13 cellular contexts compared by ENCODE assay signal in the genomic region with DNA sequence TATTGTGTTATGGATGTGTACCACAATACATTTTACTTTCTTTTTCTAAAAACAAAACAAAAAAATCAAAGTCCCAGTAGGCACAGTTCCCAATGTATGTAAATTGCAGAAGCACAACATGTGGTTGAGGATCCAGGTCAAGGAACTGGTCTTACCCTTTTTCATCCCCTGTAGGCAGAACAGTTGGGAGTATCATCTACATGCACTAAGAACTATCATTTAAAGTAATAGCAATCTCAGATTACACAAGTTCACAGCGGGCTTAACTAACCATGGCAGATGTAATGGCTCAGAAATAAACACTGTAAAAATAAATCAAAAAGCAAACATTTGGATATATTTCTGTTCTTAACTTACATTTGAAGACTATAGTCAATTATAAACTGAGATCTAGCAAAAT.
DNase-seq lines count a peak whose midpoint lies in the region; ATAC-seq and TF ChIP-seq lines count a peak whose summit lies in the region.
"Had no signal": no experiment of that assay in that cellular context is flagged by ENCODE, and none has a peak within 500 bp of the region (broad histone marks: within the 10 kb centered on the region; RNA-seq: fewer than 3 reads in every experiment).

No MANE protein-coding gene starts in this region.

- CTCF ChIA-PET in HEK293T (lab: Yijun Ruan, JAX) (no interaction called here), PC-9 (lab: Charles Lee) (no interaction called here)
- CTCF ChIA-PET in naive thymus-derived CD4-positive, alpha-beta T cell (lab: Charles Lee) = no interaction called here

- no peak for TF ChIP-seq POLR2A in transverse colon (IDR thresholded peaks at IDR 0.05)

- no peak overlapping the region for H3K27ac ChIP-seq in PC-9
- H3K27ac ChIP-seq in naive thymus-derived CD4-positive, alpha-beta T cell (ENCODE audit: low read depth, low read length) = no peak overlapping the region
- H3K27ac ChIP-seq in transverse colon = no peak overlapping the region

- no peak for TF ChIP-seq CTCF in PC-9 (conservative IDR thresholded peaks at IDR 0.05)
- no peak for TF ChIP-seq CTCF in fibroblast of villous mesenchyme (IDR thresholded peaks at IDR 0.05; ENCODE audit: insufficient read depth, low read depth, low read length)
- no peak for TF ChIP-seq CTCF in transverse colon (IDR thresholded peaks at IDR 0.05)

- H3K36me3 ChIP-seq in PC-9 (ENCODE audit: low read depth) = no peaks in the 10 kb centered on the region
- H3K36me3 ChIP-seq in naive thymus-derived CD4-positive, alpha-beta T cell (ENCODE audit: control insufficient read depth in 2 of 3, insufficient read depth in 3 of 3, low read length in 3 of 3) = no peaks in the 10 kb centered on the region
- H3K36me3 ChIP-seq in transverse colon = no peaks in the 10 kb centered on the region

- intact Hi-C loops in PC-9 (cut with micrococcal nuclease; ENCODE audit: unreplicated experiment) (no loop called here), transverse colon (cut with DNase I; ENCODE audit: low total_unique reads) (no loop called here)
- intact Hi-C loops in naive thymus-derived CD4-positive, alpha-beta T cell (cut with micrococcal nuclease) = loop anchor here in 1 of 2 donors (5.0 kb wide), 1 partner anchor 34 kb away; no protein-coding TSS in a partner anchor

- peak; percentile 9 for DNase-seq in HEK293T (ENCODE audit: extremely low spot score)
- DNase-seq in NCI-H524 treated with DMSO at 0.1 percent for 48 hours (lab: John Stamatoyannopoulos, UW) = peak; percentile 36
- DNase-seq in PC-9 = no peak
- peak; percentile 1 for DNase-seq in fibroblast of villous mesenchyme (ENCODE audit: low read depth)
- no peak for DNase-seq in SW480 (ENCODE audit: low spot score)
- DNase-seq in iPS-NIHi11 (ENCODE audit: low spot score) = no peak
- no peak for DNase-seq in naive thymus-derived CD4-positive, alpha-beta T cell
- no peak for DNase-seq in transverse colon
- DNase-seq: CD8-positive, alpha-beta T cell; NCI-H2029; T-helper 1 cell had no signal

- H3K4me1 ChIP-seq in PC-9 (replicated peaks; ENCODE audit: insufficient read depth) (no peaks in the 10 kb centered on the region), transverse colon (no peaks in the 10 kb centered on the region)
- no peaks in the 10 kb centered on the region for H3K4me1 ChIP-seq in naive thymus-derived CD4-positive, alpha-beta T cell (ENCODE audit: control insufficient read depth in 2 of 2, insufficient read depth in 2 of 2, low read length in 2 of 2)

- H3K27ac Mint-ChIP-seq in naive thymus-derived CD4-positive, alpha-beta T cell = no peak overlapping the region
- H3K27ac Mint-ChIP-seq: B cell had no signal

- POLR2A ChIA-PET in HEK293T (lab: Yijun Ruan, JAX) (no interaction called here), PC-9 (lab: Charles Lee; ENCODE audit: unreplicated experiment) (no interaction called here)
- POLR2A ChIA-PET in naive thymus-derived CD4-positive, alpha-beta T cell (lab: Charles Lee) = no interaction called here

- H3K27me3 ChIP-seq in PC-9 (ENCODE audit: insufficient read depth, low read depth) (no peaks in the 10 kb centered on the region), transverse colon (no peaks in the 10 kb centered on the region)
- no peaks in the 10 kb centered on the region for H3K27me3 ChIP-seq in naive thymus-derived CD4-positive, alpha-beta T cell (ENCODE audit: control insufficient read depth in 2 of 2, insufficient read depth in 2 of 2, low read length in 2 of 2)

- H4K20me1 ChIP-seq in PC-9 (ENCODE audit: insufficient read depth) = no peaks in the 10 kb centered on the region

- TF ChIP-seq EP300 in transverse colon (IDR thresholded peaks at IDR 0.05; ENCODE audit: low read depth) = no peak

- no peak overlapping the region for H3K4me3 ChIP-seq in PC-9
- no peak overlapping the region for H3K4me3 ChIP-seq in fibroblast of villous mesenchyme (ENCODE audit: low read depth, low read length)
- H3K4me3 ChIP-seq in naive thymus-derived CD4-positive, alpha-beta T cell (ENCODE audit: low read length) = no peak overlapping the region
- no peak overlapping the region for H3K4me3 ChIP-seq in transverse colon

- no TSS peak for BruUV-seq in PC-9 (replicated peaks; lab: Mats Ljungman, UMichigan)

- no peaks in the 10 kb centered on the region for H3K27me3 Mint-ChIP-seq in naive thymus-derived CD4-positive, alpha-beta T cell
- H3K27me3 Mint-ChIP-seq: B cell had no signal

- H3K9me3 ChIP-seq in PC-9 (ENCODE audit: insufficient read depth, low read depth) = no peaks in the 10 kb centered on the region
- no peaks in the 10 kb centered on the region for H3K9me3 ChIP-seq in naive thymus-derived CD4-positive, alpha-beta T cell (ENCODE audit: control insufficient read depth in 2 of 3, low read length in 3 of 3)
- no peaks in the 10 kb centered on the region for H3K9me3 ChIP-seq in transverse colon

- ATAC-seq in naive thymus-derived CD4-positive, alpha-beta T cell = no peak
- ATAC-seq: CD8-positive, alpha-beta T cell; HepG2 had no signal

- no peaks in the 10 kb centered on the region for H3K9me2 ChIP-seq in PC-9 (ENCODE audit: insufficient read depth)

- peak overlapping the region; percentile 12; the same call in 1 of the 2 replicates for H3K4me2 ChIP-seq in PC-9

- H3K36me3 Mint-ChIP-seq in naive thymus-derived CD4-positive, alpha-beta T cell = peaks cover 0 to 12% (median 0%) of the 10 kb centered on the region in 5 donors
- H3K36me3 Mint-ChIP-seq: CD8-positive, alpha-beta T cell had no signal

- peaks cover 0 to 27% (median 22%) of the 10 kb centered on the region in 7 donors for H3K4me1 Mint-ChIP-seq in naive thymus-derived CD4-positive, alpha-beta T cell
- H3K4me1 Mint-ChIP-seq: B cell had no signal

- in situ Hi-C loops in transverse colon (cut with MboI; ENCODE audit: low pct_ligation_motif_present in 1 of 4, low pct_unique_long_range_greater_than_20kb in 1 of 4, low sequenced_read_pairs in 3 of 4) = no loop called here

- peak overlapping the region in 1 of 10 donors; percentile 10 for H3K4me3 Mint-ChIP-seq in naive thymus-derived CD4-positive, alpha-beta T cell
- H3K4me3 Mint-ChIP-seq: B cell; CD8-positive, alpha-beta T cell had no signal

- peaks cover under 1 to 21% (median 11%) of the 10 kb centered on the region in 11 donors for H3K9me3 Mint-ChIP-seq in naive thymus-derived CD4-positive, alpha-beta T cell

- H3F3A ChIP-seq in PC-9 (ENCODE audit: insufficient read depth, low read depth) = no peaks in the 10 kb centered on the region

- no peaks in the 10 kb centered on the region for H3K79me2 ChIP-seq in PC-9 (ENCODE audit: low read depth)

- no peak overlapping the region for H2AFZ ChIP-seq in PC-9

- WGBS in transverse colon (ENCODE audit: low coverage in 1 of 2), 2 donors = 50 to 60% methylated on average over 1 of the region's 1 CpG

TF ChIP-seq in HEK293T, 16 proteins besides CTCF, POLR2A, EP300 and RAD21:
- TF ChIP-seq, protein P1, sequence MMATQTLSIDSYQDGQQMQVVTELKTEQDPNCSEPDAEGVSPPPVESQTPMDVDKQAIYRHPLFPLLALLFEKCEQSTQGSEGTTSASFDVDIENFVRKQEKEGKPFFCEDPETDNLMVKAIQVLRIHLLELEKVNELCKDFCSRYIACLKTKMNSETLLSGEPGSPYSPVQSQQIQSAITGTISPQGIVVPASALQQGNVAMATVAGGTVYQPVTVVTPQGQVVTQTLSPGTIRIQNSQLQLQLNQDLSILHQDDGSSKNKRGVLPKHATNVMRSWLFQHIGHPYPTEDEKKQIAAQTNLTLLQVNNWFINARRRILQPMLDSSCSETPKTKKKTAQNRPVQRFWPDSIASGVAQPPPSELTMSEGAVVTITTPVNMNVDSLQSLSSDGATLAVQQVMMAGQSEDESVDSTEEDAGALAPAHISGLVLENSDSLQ (IDR thresholded peaks at IDR 0.05) = 0 out of 2 replicates have a peak, but pooled peaks have one; percentile 17
- TF ChIP-seq CTBP1 (IDR thresholded peaks at IDR 0.05; ENCODE audit: borderline replicate concordance) = no peak

Comparison
In these comparisons a context has a peak if more than half of its experiments do, and no peak if none do; other contexts are left out.
1. DNase-seq: peak in HEK293T (single experiment), NCI-H524 treated with DMSO at 0.1 percent for 48 hours (single experiment) and fibroblast of villous mesenchyme (single experiment); none in PC-9 (0 of 2), SW480 (single experiment), iPS-NIHi11 (single experiment), naive thymus-derived CD4-positive, alpha-beta T cell (0 of 9) and transverse colon (single experiment).